In the genomic region with DNA sequence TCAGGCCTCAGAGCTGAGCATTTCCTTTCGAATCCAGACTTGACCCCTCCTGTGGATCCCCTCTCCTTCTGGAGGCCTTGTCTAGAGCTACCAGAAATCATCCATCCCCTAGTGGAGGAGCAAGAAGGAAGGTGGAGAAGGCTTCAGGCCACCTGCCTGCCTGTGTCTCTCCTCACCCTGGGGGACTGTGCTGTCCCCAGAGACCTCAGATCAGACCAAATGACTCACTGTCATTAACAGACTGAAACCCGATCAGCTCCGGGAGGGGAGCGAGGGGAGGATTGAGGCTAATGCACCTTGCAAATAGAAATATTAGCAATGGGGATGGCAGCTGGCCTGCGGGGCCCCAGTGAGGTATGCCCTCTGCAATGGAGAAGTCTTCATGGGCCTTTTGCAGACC, we compare ENCODE assay signal across 1 cellular context.
TF ChIP-seq lines count a peak whose summit lies in the region.

No MANE protein-coding gene starts in this region.

TF ChIP-seq in GM12878, 131 proteins besides CTCF, POLR2A, EP300 and RAD21 (continued from another document):
- TF ChIP-seq RELB (IDR thresholded peaks at IDR 0.05; ENCODE audit: low read depth) (no peak), BCL11A (IDR thresholded peaks at IDR 0.05; ENCODE audit: low read depth, low read length) (peak; percentile 63; the same call in 1 of the 2 replicates), BACH1 (IDR thresholded peaks at IDR 0.05; ENCODE audit: borderline replicate concordance) (peak; percentile 14; the same call in 1 of the 2 replicates), IKZF2 (IDR thresholded peaks at IDR 0.05) (peak in 1 of 2 experiments; percentile 60; a peak in 1 of 4 replicates), TCF12 (IDR thresholded peaks at IDR 0.05; ENCODE audit: low read depth, low read length) (peak; percentile 84), SRF (IDR thresholded peaks at IDR 0.05; ENCODE audit: low read depth in 2 of 2, low read length in 2 of 2) (no peak)
- TF ChIP-seq, protein P1, sequence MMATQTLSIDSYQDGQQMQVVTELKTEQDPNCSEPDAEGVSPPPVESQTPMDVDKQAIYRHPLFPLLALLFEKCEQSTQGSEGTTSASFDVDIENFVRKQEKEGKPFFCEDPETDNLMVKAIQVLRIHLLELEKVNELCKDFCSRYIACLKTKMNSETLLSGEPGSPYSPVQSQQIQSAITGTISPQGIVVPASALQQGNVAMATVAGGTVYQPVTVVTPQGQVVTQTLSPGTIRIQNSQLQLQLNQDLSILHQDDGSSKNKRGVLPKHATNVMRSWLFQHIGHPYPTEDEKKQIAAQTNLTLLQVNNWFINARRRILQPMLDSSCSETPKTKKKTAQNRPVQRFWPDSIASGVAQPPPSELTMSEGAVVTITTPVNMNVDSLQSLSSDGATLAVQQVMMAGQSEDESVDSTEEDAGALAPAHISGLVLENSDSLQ (IDR thresholded peaks at IDR 0.05) = peak; percentile 32; the same call in 1 of the 2 replicates
- TF ChIP-seq, protein P2, sequence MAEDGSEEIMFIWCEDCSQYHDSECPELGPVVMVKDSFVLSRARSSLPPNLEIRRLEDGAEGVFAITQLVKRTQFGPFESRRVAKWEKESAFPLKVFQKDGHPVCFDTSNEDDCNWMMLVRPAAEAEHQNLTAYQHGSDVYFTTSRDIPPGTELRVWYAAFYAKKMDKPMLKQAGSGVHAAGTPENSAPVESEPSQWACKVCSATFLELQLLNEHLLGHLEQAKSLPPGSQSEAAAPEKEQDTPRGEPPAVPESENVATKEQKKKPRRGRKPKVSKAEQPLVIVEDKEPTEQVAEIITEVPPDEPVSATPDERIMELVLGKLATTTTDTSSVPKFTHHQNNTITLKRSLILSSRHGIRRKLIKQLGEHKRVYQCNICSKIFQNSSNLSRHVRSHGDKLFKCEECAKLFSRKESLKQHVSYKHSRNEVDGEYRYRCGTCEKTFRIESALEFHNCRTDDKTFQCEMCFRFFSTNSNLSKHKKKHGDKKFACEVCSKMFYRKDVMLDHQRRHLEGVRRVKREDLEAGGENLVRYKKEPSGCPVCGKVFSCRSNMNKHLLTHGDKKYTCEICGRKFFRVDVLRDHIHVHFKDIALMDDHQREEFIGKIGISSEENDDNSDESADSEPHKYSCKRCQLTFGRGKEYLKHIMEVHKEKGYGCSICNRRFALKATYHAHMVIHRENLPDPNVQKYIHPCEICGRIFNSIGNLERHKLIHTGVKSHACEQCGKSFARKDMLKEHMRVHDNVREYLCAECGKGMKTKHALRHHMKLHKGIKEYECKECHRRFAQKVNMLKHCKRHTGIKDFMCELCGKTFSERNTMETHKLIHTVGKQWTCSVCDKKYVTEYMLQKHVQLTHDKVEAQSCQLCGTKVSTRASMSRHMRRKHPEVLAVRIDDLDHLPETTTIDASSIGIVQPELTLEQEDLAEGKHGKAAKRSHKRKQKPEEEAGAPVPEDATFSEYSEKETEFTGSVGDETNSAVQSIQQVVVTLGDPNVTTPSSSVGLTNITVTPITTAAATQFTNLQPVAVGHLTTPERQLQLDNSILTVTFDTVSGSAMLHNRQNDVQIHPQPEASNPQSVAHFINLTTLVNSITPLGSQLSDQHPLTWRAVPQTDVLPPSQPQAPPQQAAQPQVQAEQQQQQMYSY (CRISPR knock-in tag; IDR thresholded peaks at IDR 0.05) = no peak
